ENCODE assay signal across 30 cellular contexts in the genomic region with DNA sequence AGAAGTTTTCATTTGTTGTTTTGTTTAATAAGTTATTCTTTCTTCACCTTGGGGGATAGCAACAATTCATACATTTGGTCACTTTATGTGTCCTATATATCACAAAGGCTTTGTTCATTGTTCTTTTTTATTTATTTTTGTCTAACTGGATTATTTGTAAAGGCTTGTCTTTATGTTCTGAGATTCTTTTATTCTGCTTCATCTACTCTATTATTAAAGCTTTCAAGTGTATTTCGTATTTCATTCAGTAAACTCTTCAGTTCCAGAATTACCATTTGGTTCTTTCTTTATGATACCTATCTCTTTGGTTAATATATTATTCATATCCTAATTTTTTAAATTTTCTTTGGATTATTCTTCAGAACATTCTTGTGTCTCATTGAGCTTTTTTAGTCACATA.
"Had no signal": no experiment of that assay in that cellular context is flagged by ENCODE, and none has a peak within 500 bp of the region (broad histone marks: within the 10 kb centered on the region; RNA-seq: fewer than 3 reads in every experiment).

No MANE protein-coding gene starts in this region.

- ATAC-seq: activated CD4-positive, CD25-positive, alpha-beta regulatory T cell treated with anti-CD3 and anti-CD28 coated beads, Interleukin-2, amount 50 U/mL, for 24 hours; activated CD8-positive, alpha-beta T cell treated with anti-CD3 and anti-CD28 coated beads for 36 hours; activated T-cell treated with anti-CD3 and anti-CD28 coated beads, Interleukin-2, amount 50 U/mL, for 4 hours; activated T-helper 17 cell treated with anti-CD3 and anti-CD28 coated beads, Interleukin-2, amount 50 U/mL, for 72 hours; gastroesophageal sphincter; heart right ventricle; T-helper 17 cell had no signal

- DNase-seq: activated B cell treated with CpG ODN at 0.5 μM for 24 hours; activated CD4-positive, alpha-beta T cell treated with anti-CD3 and anti-CD28 coated beads for 48 hours; activated CD4-positive, alpha-beta T cell treated with anti-CD3 and anti-CD28 coated beads, Interleukin-2, amount 50 U/mL, for 1 hour; activated CD4-positive, alpha-beta T cell treated with anti-CD3 and anti-CD28 coated beads, Interleukin-2, amount 50 U/mL, for 48 hours; activated CD8-positive, alpha-beta memory T cell treated with anti-CD3 and anti-CD28 coated beads for 24 hours; activated CD8-positive, alpha-beta T cell treated with anti-CD3 and anti-CD28 coated beads for 36 hours; activated effector memory CD4-positive, alpha-beta T cell treated with Interleukin-2 at 50 U/mL for 16 hours; activated gamma-delta T cell treated with Interleukin-2 at 50 U/mL for 16 hours; activated naive CD4-positive, alpha-beta T cell treated with anti-CD3 and anti-CD28 coated beads, Interleukin-2, amount 50 U/mL, for 16 hours; activated naive CD4-positive, alpha-beta T cell treated with Interleukin-2 at 50 U/mL for 16 hours; activated T-cell treated with anti-CD3 and anti-CD28 coated beads, Interleukin-2, amount 50 U/mL, for 4 hours; amniotic stem cell; anterior cingulate cortex; brain microvascular endothelial cell; effector CD8-positive, alpha-beta T cell; esophagus squamous epithelium; foreskin melanocyte; heart right ventricle; T-helper 17 cell; T1000; WERI-Rb-1 had no signal

- H3K36me3 ChIP-seq: brain microvascular endothelial cell, esophagus squamous epithelium, gastroesophageal sphincter, heart right ventricle, WERI-Rb-1 had no signal

- H3K4me1 ChIP-seq: esophagus squamous epithelium, gastroesophageal sphincter, heart right ventricle had no signal

- H3K4me3 ChIP-seq: esophagus squamous epithelium, gastroesophageal sphincter, heart right ventricle had no signal

- H3K27me3 ChIP-seq: brain microvascular endothelial cell, esophagus squamous epithelium, gastroesophageal sphincter, heart right ventricle had no signal

- H3K27ac ChIP-seq: brain microvascular endothelial cell, epithelial cell of prostate, esophagus squamous epithelium, gastroesophageal sphincter, heart right ventricle, WERI-Rb-1 had no signal

- FAIRE-seq: astrocyte, bronchial epithelial cell, colon, endometrium, endothelial cell of umbilical vein had no signal
